16 cellular contexts compared by ENCODE assay signal in the genomic region with DNA sequence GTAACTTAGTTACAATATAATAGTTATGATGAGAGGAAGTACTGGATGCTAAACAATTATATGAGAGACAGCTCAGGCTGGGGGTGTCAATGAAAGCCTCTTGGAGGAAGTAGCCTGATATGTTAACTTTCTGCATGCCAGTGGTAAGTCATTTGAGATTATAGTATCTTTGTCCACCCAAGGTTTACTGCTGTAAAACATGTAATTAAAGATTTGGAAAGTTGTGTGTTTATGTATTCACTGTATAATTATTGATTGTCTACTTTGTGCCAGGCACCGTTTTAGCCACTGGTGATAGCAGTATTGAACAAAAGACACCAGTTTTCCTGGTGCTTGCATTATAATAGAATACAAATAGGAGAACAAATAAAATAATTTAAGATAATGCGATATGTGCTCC. TPM values are rescaled to one million over a fixed set of nuclear protein-coding genes. Genes with fewer than 3 reads are reported as not detected.
DNase-seq lines count a peak whose midpoint lies in the region; FAIRE-seq and TF ChIP-seq lines count a peak whose summit lies in the region.
"Had no signal": no experiment of that assay in that cellular context is flagged by ENCODE, and none has a peak within 500 bp of the region (broad histone marks: within the 10 kb centered on the region; RNA-seq: fewer than 3 reads in every experiment).

No MANE protein-coding gene starts in this region.

- no peaks in the 10 kb centered on the region for H3K9me3 Mint-ChIP-seq in activated naive CD4-positive, alpha-beta T cell treated with anti-CD3 and anti-CD28 coated beads, Interleukin-2, amount 50 U/mL, for 24 hours
- H3K9me3 Mint-ChIP-seq in dendritic cell treated with granulocyte-macrophage colony-stimulating factor and Interleukin-4, amounts not matched to agents 40 ng/mL and 50 ng/mL, for 4 days: no peaks in the 10 kb centered on the region
- H3K9me3 Mint-ChIP-seq: CD4-positive, alpha-beta T cell; H9 had no signal

- intact Hi-C loops in dendritic cell treated with granulocyte-macrophage colony-stimulating factor and Interleukin-4, amounts not matched to agents 40 ng/mL and 50 ng/mL, for 4 days (cut with micrococcal nuclease): no loop called here

- CTCF ChIA-PET in HEK293 (lab: Yijun Ruan, JAX): no interaction called here

- peaks cover 8% of the 10 kb centered on the region for H3K36me3 Mint-ChIP-seq in activated naive CD4-positive, alpha-beta T cell treated with anti-CD3 and anti-CD28 coated beads, Interleukin-2, amount 50 U/mL, for 24 hours
- H3K36me3 Mint-ChIP-seq in dendritic cell treated with granulocyte-macrophage colony-stimulating factor and Interleukin-4, amounts not matched to agents 40 ng/mL and 50 ng/mL, for 4 days (ENCODE audit: low read depth): peaks cover 17% of the 10 kb centered on the region

- TF ChIP-seq CTCF in HEK293 (tag by site-specific recombination; IDR thresholded peaks at IDR 0.05): no peak

- POLR2A ChIA-PET in HEK293 (lab: Yijun Ruan, JAX): no interaction called here

- H3K27me3 Mint-ChIP-seq in activated naive CD4-positive, alpha-beta T cell treated with anti-CD3 and anti-CD28 coated beads, Interleukin-2, amount 50 U/mL, for 24 hours: no peaks in the 10 kb centered on the region
- H3K27me3 Mint-ChIP-seq in dendritic cell treated with granulocyte-macrophage colony-stimulating factor and Interleukin-4, amounts not matched to agents 40 ng/mL and 50 ng/mL, for 4 days: no peaks in the 10 kb centered on the region
- H3K27me3 Mint-ChIP-seq: CD4-positive, alpha-beta T cell had no signal

- DNase-seq in activated naive CD4-positive, alpha-beta T cell treated with Interleukin-2 at 50 U/mL for 16 hours: no peak
- DNase-seq in GM12892 (ENCODE audit: insufficient read length) (no peak), GM19240 (ENCODE audit: insufficient read length, low spot score) (no peak)
- no peak for DNase-seq in stimulated activated CD4-positive, alpha-beta T cell treated with anti-CD3 and anti-CD28 coated beads, Interleukin-4, amount 100 ng/mL, for 4 hours
- DNase-seq: BE2C; C1 segment of cervical spinal cord; Caco-2; CD4-positive, alpha-beta T cell; H9 had no signal

- no peak for TF ChIP-seq POLR2A in GM12892 (IDR thresholded peaks at IDR 0.05; ENCODE audit: low read depth, low read length)

- peak overlapping the region; percentile 69 for H3K27ac Mint-ChIP-seq in activated naive CD4-positive, alpha-beta T cell treated with anti-CD3 and anti-CD28 coated beads, Interleukin-2, amount 50 U/mL, for 24 hours
- H3K27ac Mint-ChIP-seq in dendritic cell treated with granulocyte-macrophage colony-stimulating factor and Interleukin-4, amounts not matched to agents 40 ng/mL and 50 ng/mL, for 4 days: peak overlapping the region; percentile 50
- H3K27ac Mint-ChIP-seq: CD4-positive, alpha-beta T cell had no signal

- H3K4me3 ChIP-seq in HEK293 (ENCODE audit: low read depth, low read length): no peak overlapping the region

- no peak overlapping the region for H3K27ac ChIP-seq in HEK293 (ENCODE audit: extremely low read depth, low read depth, low read length)

- H3K9me3 ChIP-seq in HEK293 (ENCODE audit: control insufficient read depth, insufficient read depth, low read depth, low read length): no peaks in the 10 kb centered on the region
- H3K9me3 ChIP-seq: BE2C, Caco-2 had no signal

- H3K4me1 Mint-ChIP-seq in activated naive CD4-positive, alpha-beta T cell treated with anti-CD3 and anti-CD28 coated beads, Interleukin-2, amount 50 U/mL, for 24 hours: peaks cover 71% of the 10 kb centered on the region
- H3K4me1 Mint-ChIP-seq in dendritic cell treated with granulocyte-macrophage colony-stimulating factor and Interleukin-4, amounts not matched to agents 40 ng/mL and 50 ng/mL, for 4 days (ENCODE audit: low read depth): peaks cover 52% of the 10 kb centered on the region

- H3K4me3 Mint-ChIP-seq in activated naive CD4-positive, alpha-beta T cell treated with anti-CD3 and anti-CD28 coated beads, Interleukin-2, amount 50 U/mL, for 24 hours: no peak overlapping the region
- no peak overlapping the region for H3K4me3 Mint-ChIP-seq in dendritic cell treated with granulocyte-macrophage colony-stimulating factor and Interleukin-4, amounts not matched to agents 40 ng/mL and 50 ng/mL, for 4 days
- H3K4me3 Mint-ChIP-seq: CD4-positive, alpha-beta T cell; H9 had no signal

- 0 out of 2 replicates have a peak, but pooled peaks cover 6% of the 10 kb centered on the region for H3K4me1 ChIP-seq in HEK293 (ENCODE audit: control insufficient read depth, insufficient read depth, low read length)
- H3K4me1 ChIP-seq: BE2C had no signal

- H3K36me3 ChIP-seq in HEK293 (ENCODE audit: control insufficient read depth in 2 of 2, insufficient read depth in 1 of 2, low read length in 2 of 2): peaks cover 13 to 16% of the 10 kb centered on the region in 2 experiments; a peak in 2 of 3 replicates

- FAIRE-seq in GM12892 (lab: Jason Lieb, UNC): no peak
- FAIRE-seq: D721Med, G401.6, GM18507, H1 had no signal

TF ChIP-seq in HEK293, 187 proteins besides CTCF, POLR2A, EP300 and RAD21:
- peak; percentile 93 for TF ChIP-seq SP7 (tag by site-specific recombination; IDR thresholded peaks at IDR 0.05)
- TF ChIP-seq, protein P1, sequence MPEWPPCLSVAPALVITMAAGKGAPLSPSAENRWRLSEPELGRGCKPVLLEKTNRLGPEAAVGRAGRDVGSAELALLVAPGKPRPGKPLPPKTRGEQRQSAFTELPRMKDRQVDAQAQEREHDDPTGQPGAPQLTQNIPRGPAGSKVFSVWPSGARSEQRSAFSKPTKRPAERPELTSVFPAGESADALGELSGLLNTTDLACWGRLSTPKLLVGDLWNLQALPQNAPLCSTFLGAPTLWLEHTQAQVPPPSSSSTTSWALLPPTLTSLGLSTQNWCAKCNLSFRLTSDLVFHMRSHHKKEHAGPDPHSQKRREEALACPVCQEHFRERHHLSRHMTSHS (tag by site-specific recombination; IDR thresholded peaks at IDR 0.05): no peak
- TF ChIP-seq, protein P2, sequence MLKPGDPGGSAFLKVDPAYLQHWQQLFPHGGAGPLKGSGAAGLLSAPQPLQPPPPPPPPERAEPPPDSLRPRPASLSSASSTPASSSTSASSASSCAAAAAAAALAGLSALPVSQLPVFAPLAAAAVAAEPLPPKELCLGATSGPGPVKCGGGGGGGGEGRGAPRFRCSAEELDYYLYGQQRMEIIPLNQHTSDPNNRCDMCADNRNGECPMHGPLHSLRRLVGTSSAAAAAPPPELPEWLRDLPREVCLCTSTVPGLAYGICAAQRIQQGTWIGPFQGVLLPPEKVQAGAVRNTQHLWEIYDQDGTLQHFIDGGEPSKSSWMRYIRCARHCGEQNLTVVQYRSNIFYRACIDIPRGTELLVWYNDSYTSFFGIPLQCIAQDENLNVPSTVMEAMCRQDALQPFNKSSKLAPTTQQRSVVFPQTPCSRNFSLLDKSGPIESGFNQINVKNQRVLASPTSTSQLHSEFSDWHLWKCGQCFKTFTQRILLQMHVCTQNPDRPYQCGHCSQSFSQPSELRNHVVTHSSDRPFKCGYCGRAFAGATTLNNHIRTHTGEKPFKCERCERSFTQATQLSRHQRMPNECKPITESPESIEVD (tag by site-specific recombination; IDR thresholded peaks at IDR 0.05): no peak
- TF ChIP-seq ZNF366 (tag by site-specific recombination; conservative IDR thresholded peaks at IDR 0.05): no peak
- TF ChIP-seq ZNF585B (tag by site-specific recombination; IDR thresholded peaks at IDR 0.05): 0 out of 2 replicates have a peak, but pooled peaks have one; percentile 26

RNA-seq across cellular contexts. Expression of a gene that starts 0.6 kb away (rescaled TPM):
- 0.45 TPM for polyA plus RNA-seq in GM12892 (2012; ENCODE audit: missing spikeins)
- polyA plus RNA-seq: H1 had no signal

RNA-seq across cellular contexts. Expression of a gene that starts 5.6 kb away (rescaled TPM):
- polyA plus RNA-seq in GM12892 (2012; ENCODE audit: missing spikeins): 8.9 TPM

RNA-seq across cellular contexts. Expression of a gene that starts 6.1 kb away (rescaled TPM):
- polyA plus RNA-seq in GM12892 (2012; ENCODE audit: missing spikeins): 310 TPM

RNA-seq across cellular contexts. Expression of a gene that starts 43.4 kb away (rescaled TPM):
- 35.6 TPM for polyA plus RNA-seq in GM12892 (2012; ENCODE audit: missing spikeins)
